19 cellular contexts compared by ENCODE assay signal in genomic region chr17:28735242-28735722, GRCh38. TPM values are rescaled to one million over a fixed set of nuclear protein-coding genes. Genes with fewer than 3 reads are reported as not detected.
A peak's percentile ranks its signal among the peaks of the same experiment; 100 is the strongest.
DNase-seq lines count a peak whose midpoint lies in the region; ATAC-seq, FAIRE-seq and TF ChIP-seq lines count a peak whose summit lies in the region.
"Had no signal": no experiment of that assay in that cellular context is flagged by ENCODE, and none has a peak within 500 bp of the region (broad histone marks: within the 10 kb centered on the region; RNA-seq: fewer than 3 reads in every experiment).

No MANE protein-coding gene starts in this region.

- CTCF ChIA-PET in PC-3 (lab: Charles Lee): interaction anchor here (1.5 kb wide), 1 partner anchor 9 kb away, joined by 5 read pairs; the partner anchor contains the start of gene TLCD1

- H3F3A ChIP-seq in PC-3 (ENCODE audit: low read length, unreplicated experiment): no peaks in the 10 kb centered on the region

- H3K79me2 ChIP-seq in PC-3 (ENCODE audit: low read length): no peaks in the 10 kb centered on the region

- TF ChIP-seq CTCF in PC-3 (conservative IDR thresholded peaks at IDR 0.05; ENCODE audit: low read depth, low read length) (no peak), choroid plexus epithelial cell (conservative IDR thresholded peaks at IDR 0.05; ENCODE audit: low read depth, low read length) (peak; percentile 2), D721Med (IDR thresholded peaks at IDR 0.05; ENCODE audit: insufficient read depth, missing control alignments) (no peak)

- DNase-seq in ELR (ENCODE audit: low read depth): peak; percentile 40
- DNase-seq in PC-3: peak; percentile 57
- DNase-seq in choroid plexus epithelial cell (ENCODE audit: low read depth): peak; percentile 39
- DNase-seq in small intestine: peak; percentile 48
- DNase-seq in GM19238 (ENCODE audit: insufficient read length, low spot score): no peak
- DNase-seq in D721Med (ENCODE audit: insufficient read length, low spot score): no peak
- DNase-seq: activated CD4-positive, alpha-beta T cell treated with anti-CD3 and anti-CD28 coated beads for 48 hours; amniotic stem cell; CD4-positive, CD25-positive, alpha-beta regulatory T cell; GDM1; H9; MV-4-11; NCI-H2081; NCI-H82; SHP77 treated with DMSO at 0.1 percent for 48 hours had no signal

- H3K9ac ChIP-seq in PC-3 (ENCODE audit: low read length): no peak overlapping the region
- H3K9ac ChIP-seq: neural progenitor cell had no signal

- no TSS peak for BruUV-seq in PC-3 (replicated peaks; lab: Mats Ljungman, UMichigan)

- no peak for FAIRE-seq in small intestine (lab: Jason Lieb, UNC)
- no peak for FAIRE-seq in D721Med (lab: Jason Lieb, UNC)
- FAIRE-seq: endothelial cell of umbilical vein had no signal

- H2AFZ ChIP-seq in PC-3 (ENCODE audit: low read length): no peak overlapping the region
- H2AFZ ChIP-seq: neural progenitor cell had no signal

- H3K4me1 ChIP-seq in PC-3 (ENCODE audit: insufficient read depth, low read length) (peaks cover 9% of the 10 kb centered on the region; the same call in 1 of the 2 replicates), small intestine (ENCODE audit: control insufficient read depth in 2 of 2, insufficient read depth in 1 of 2, low read depth in 1 of 2, low read length in 1 of 2) (no peaks in the 10 kb centered on the region)
- H3K4me1 ChIP-seq: neural progenitor cell had no signal

- H3K4me3 ChIP-seq in PC-3 (ENCODE audit: low read length) (no peak overlapping the region), choroid plexus epithelial cell (ENCODE audit: low read depth, low read length) (no peak overlapping the region), small intestine (ENCODE audit: low read depth in 1 of 2, low read length in 2 of 2) (no peak overlapping the region)
- H3K4me3 ChIP-seq: neural progenitor cell, suprapubic skin had no signal

- peak overlapping the region; percentile 32; the same call in 1 of the 2 replicates for H3K27ac ChIP-seq in PC-3 (ENCODE audit: low read length)
- no peak overlapping the region for H3K27ac ChIP-seq in small intestine (ENCODE audit: low read depth in 1 of 2, low read length in 1 of 2)
- H3K27ac ChIP-seq: neural progenitor cell, suprapubic skin had no signal

- intact Hi-C loops in PC-3 (cut with micrococcal nuclease): no loop called here

- no peaks in the 10 kb centered on the region for H4K20me1 ChIP-seq in PC-3 (ENCODE audit: low read length)

- POLR2A ChIA-PET in PC-3 (lab: Charles Lee; ENCODE audit: unreplicated experiment): interaction anchor here (0.5 kb wide), 1 partner anchor 24 kb away, joined by 6 read pairs; the partner anchor contains the start of gene PROCA1

- peak overlapping the region; percentile 46 for H3K4me2 ChIP-seq in PC-3 (ENCODE audit: low read length)
- H3K4me2 ChIP-seq: neural progenitor cell had no signal

- H3K9me3 ChIP-seq in PC-3 (ENCODE audit: low read length) (no peaks in the 10 kb centered on the region), small intestine (ENCODE audit: control insufficient read depth, low read depth) (no peaks in the 10 kb centered on the region)
- H3K9me3 ChIP-seq: suprapubic skin had no signal

- H3K9me2 ChIP-seq in PC-3 (replicated peaks; ENCODE audit: low read length): no peaks in the 10 kb centered on the region

- WGBS in small intestine, 3 donors: 43 to 72% (median 71%) methylated on average over 5 of the region's 5 CpGs

- no peaks in the 10 kb centered on the region for H3K27me3 ChIP-seq in PC-3 (ENCODE audit: low read length)
- no peaks in the 10 kb centered on the region for H3K27me3 ChIP-seq in small intestine (ENCODE audit: control insufficient read depth in 2 of 2, insufficient read depth in 2 of 2, low read length in 2 of 2)
- H3K27me3 ChIP-seq: neural progenitor cell, suprapubic skin had no signal

- H3K36me3 ChIP-seq in PC-3 (ENCODE audit: low read depth, low read length): no peaks in the 10 kb centered on the region
- no peaks in the 10 kb centered on the region for H3K36me3 ChIP-seq in small intestine (ENCODE audit: control insufficient read depth in 2 of 2, insufficient read depth in 2 of 2, low read length in 2 of 2)
- H3K36me3 ChIP-seq: neural progenitor cell, suprapubic skin had no signal

- ATAC-seq in PC-3: peak; percentile 88
- no peak for ATAC-seq in GM21515 (IDR thresholded peaks at IDR 0.05; ENCODE audit: unreplicated experiment)

RNA-seq across cellular contexts. Expression of gene NEK8, which starts 6.7 kb away (rescaled TPM):
- total RNA-seq in PC-3 (2014; rRNA removed): 2.4 and 3.7 TPM in 2 replicates
- 1 to 10 TPM; 3.5 to 3.6 (median 3.6) TPM for polyA plus RNA-seq in small intestine

RNA-seq across cellular contexts. Expression of gene TRAF4, which starts 8.5 kb away (rescaled TPM):
- 81.5 and 104 TPM in 2 replicates for total RNA-seq in PC-3 (2014; rRNA removed)
- polyA plus RNA-seq in small intestine: 100 to 1,000 TPM in 2 of 3 donors, 10 to 100 TPM in 1; 58.8 to 203 (median 165) TPM

RNA-seq across cellular contexts. Expression of gene TLCD1, which starts 9.2 kb away (rescaled TPM):
- 7.1 and 9.3 TPM in 2 replicates for total RNA-seq in PC-3 (2014; rRNA removed)
- polyA plus RNA-seq in small intestine: 10 to 100 TPM; 10.7 to 21.3 (median 12.1) TPM
- polyA plus RNA-seq: CD4-positive, CD25-positive, alpha-beta regulatory T cell had no signal

RNA-seq across cellular contexts. Expression of gene RPL23A, which starts 15.5 kb away (rescaled TPM):
- total RNA-seq in PC-3 (2014; rRNA removed): 390 and 515 TPM in 2 replicates
- 1,000 to 10,000 TPM in 2 of 3 donors, 100 to 1,000 TPM in 1; 783 to 1,912 (median 1,402) TPM for polyA plus RNA-seq in small intestine

RNA-seq across cellular contexts. Expression of gene RAB34, which starts 17.6 kb away (rescaled TPM):
- total RNA-seq in PC-3 (2014; rRNA removed): 207 and 211 TPM in 2 replicates
- polyA plus RNA-seq in small intestine: 10 to 100 TPM in 2 of 3 donors, 1 to 10 TPM in 1; 4.2 to 33.5 (median 31.0) TPM

Comparison
In these comparisons a context has a peak if more than half of its experiments do, and no peak if none do; other contexts are left out.
1. DNase-seq: peak in ELR (single experiment), PC-3 (single experiment), choroid plexus epithelial cell (single experiment) and small intestine (single experiment); none in GM19238 (single experiment) and D721Med (single experiment).